1 cellular context compared by ENCODE assay signal in genomic region chr7:101859411-101860106, GRCh38.
TF ChIP-seq lines count a peak whose summit lies in the region.

No MANE protein-coding gene starts in this region.

TF ChIP-seq in SK-N-SH treated with all-trans-retinoic acid at 6 μM for 48 hours, 23 proteins besides CTCF, POLR2A, EP300 and RAD21 (continued from another document):
- TF ChIP-seq CSRNP3 (CRISPR knock-in tag; IDR thresholded peaks at IDR 0.05) (no peak), ZNF565 (CRISPR knock-in tag; conservative IDR thresholded peaks at IDR 0.05; ENCODE audit: low read depth) (no peak), POU6F1 (CRISPR knock-in tag; IDR thresholded peaks at IDR 0.05; ENCODE audit: borderline replicate concordance, low read depth) (no peak), ZNF8 (CRISPR knock-in tag; IDR thresholded peaks at IDR 0.05) (no peak), TCF4 (CRISPR knock-in tag; IDR thresholded peaks at IDR 0.05; ENCODE audit: borderline replicate concordance) (no peak), RARB (CRISPR knock-in tag; IDR thresholded peaks at IDR 0.05) (no peak), CSDC2 (CRISPR knock-in tag; IDR thresholded peaks at IDR 0.05) (no peak)
